In genomic region chr11:132032555-132032954, GRCh38 we compare ENCODE assay signal across 19 cellular contexts.
DNase-seq lines count a peak whose midpoint lies in the region; TF ChIP-seq lines count a peak whose summit lies in the region.
"Had no signal": no experiment of that assay in that cellular context is flagged by ENCODE, and none has a peak within 500 bp of the region (broad histone marks: within the 10 kb centered on the region; RNA-seq: fewer than 3 reads in every experiment).

No MANE protein-coding gene starts in this region.

- H3K4me2 ChIP-seq in skeletal muscle satellite cell (ENCODE audit: low read length), result peak overlapping the region; percentile 4

- no peaks in the 10 kb centered on the region for H3K9me3 ChIP-seq in adipocyte (ENCODE audit: control insufficient read depth, low read length)
- H3K9me3 ChIP-seq in skeletal muscle satellite cell (replicated peaks; ENCODE audit: low read length), result no peaks in the 10 kb centered on the region
- H3K9me3 ChIP-seq: BE2C, prostate gland, thyroid gland had no signal

- H3K27me3 ChIP-seq in adipocyte (replicated peaks; ENCODE audit: control insufficient read depth, insufficient read depth, low read length) (no peaks in the 10 kb centered on the region), skeletal muscle satellite cell (ENCODE audit: control insufficient read depth, insufficient read depth, low read length) (no peaks in the 10 kb centered on the region)
- H3K27me3 ChIP-seq: BE2C, thyroid gland had no signal

- peak; percentile 60 for DNase-seq in GM04503 (ENCODE audit: low read depth)
- DNase-seq in adipocyte (ENCODE audit: low read depth), result peak; percentile 61
- peak; percentile 51 for DNase-seq in fibroblast of mammary gland (ENCODE audit: low read depth)
- DNase-seq in NCI-H345 (lab: John Stamatoyannopoulos, UW), result no peak
- DNase-seq in HuH-7.5 (ENCODE audit: low spot score), result no peak
- no peak for DNase-seq in activated T-cell treated with anti-CD3 and anti-CD28 coated beads, Interleukin-2, amount 50 U/mL, for 48 hours
- DNase-seq: activated CD4-positive, alpha-beta T cell treated with anti-CD3 and anti-CD28 coated beads, Interleukin-2, amount 50 U/mL, for 1 hour; activated CD8-positive, alpha-beta memory T cell treated with anti-CD3 and anti-CD28 coated beads, Interleukin-2, amount 50 U/mL, for 4 hours; activated naive CD8-positive, alpha-beta T cell treated with anti-CD3 and anti-CD28 coated beads, Interleukin-2, amount 10 ng/mL, durations not matched to agents 7 days and 5 days; BE2C; MM.1S; NCI-H1694; NCI-H774; nephron progenitor cell; SHP77 treated with DMSO at 0.1 percent for 48 hours; stimulated activated naive CD4-positive, alpha-beta T cell treated with Interleukin-2 at 50 U/mL for 16 hours; thyroid gland had no signal

- H3K36me3 ChIP-seq in adipocyte (ENCODE audit: control insufficient read depth, insufficient read depth, low read length, severe bottlenecking) (no peaks in the 10 kb centered on the region), skeletal muscle satellite cell (ENCODE audit: insufficient read depth, low read length) (no peaks in the 10 kb centered on the region)
- H3K36me3 ChIP-seq: BE2C, prostate gland, thyroid gland had no signal

- H3K9ac ChIP-seq in adipocyte (ENCODE audit: low read length) (no peak overlapping the region), skeletal muscle satellite cell (ENCODE audit: low read depth, low read length) (no peak overlapping the region)

- peaks cover 8% of the 10 kb centered on the region for H3K4me1 ChIP-seq in adipocyte (ENCODE audit: control insufficient read depth, insufficient read depth, low read length)
- H3K4me1 ChIP-seq in skeletal muscle satellite cell (ENCODE audit: control insufficient read depth, insufficient read depth, low read length), result peaks cover 30% of the 10 kb centered on the region
- H3K4me1 ChIP-seq: BE2C, prostate gland, thyroid gland had no signal

- no peak for TF ChIP-seq CTCF in fibroblast of mammary gland (conservative IDR thresholded peaks at IDR 0.05; ENCODE audit: control insufficient read depth, insufficient read depth, low read depth, low read length)

- H3K4me3 ChIP-seq in adipocyte (ENCODE audit: low read length), result no peak overlapping the region
- no peak overlapping the region for H3K4me3 ChIP-seq in fibroblast of mammary gland (ENCODE audit: control insufficient read depth, low read depth, low read length)
- H3K4me3 ChIP-seq in skeletal muscle satellite cell (ENCODE audit: low read length), result no peak overlapping the region
- H3K4me3 ChIP-seq: prostate gland, thyroid gland had no signal

Comparison
In these comparisons a context has a peak if more than half of its experiments do, and no peak if none do; other contexts are left out.
1. DNase-seq: peak in GM04503 (single experiment), adipocyte (single experiment) and fibroblast of mammary gland (single experiment); none in NCI-H345 (single experiment), HuH-7.5 (single experiment) and activated T-cell treated with anti-CD3 and anti-CD28 coated beads, Interleukin-2, amount 50 U/mL, for 48 hours (0 of 2).